25 cellular contexts compared by ENCODE assay signal in genomic region chr1:83637586-83637985, GRCh38.
DNase-seq lines count a peak whose midpoint lies in the region; ATAC-seq and TF ChIP-seq lines count a peak whose summit lies in the region.
"Had no signal": no experiment of that assay in that cellular context is flagged by ENCODE, and none has a peak within 500 bp of the region (broad histone marks: within the 10 kb centered on the region; RNA-seq: fewer than 3 reads in every experiment).

No MANE protein-coding gene starts in this region.

- H3K9me3 ChIP-seq in HEK293 (ENCODE audit: control insufficient read depth, insufficient read depth, low read depth, low read length) (no peaks in the 10 kb centered on the region), tibial artery (no peaks in the 10 kb centered on the region)
- H3K9me3 ChIP-seq: BE2C, BLaER1 had no signal

- H3K36me3 ChIP-seq in GM23338 (ENCODE audit: insufficient read depth) (no peaks in the 10 kb centered on the region), HEK293 (ENCODE audit: control insufficient read depth in 2 of 2, insufficient read depth in 1 of 2, low read length in 2 of 2) (no peaks in the 10 kb centered on the region), tibial artery (no peaks in the 10 kb centered on the region)
- H3K36me3 ChIP-seq: BE2C, BLaER1 had no signal

- H3F3A ChIP-seq in GM23338 (replicated peaks; ENCODE audit: low read depth): no peaks in the 10 kb centered on the region

- ATAC-seq in GM23338: no peak
- ATAC-seq in left lobe of liver: no peak

- H3K4me3 Mint-ChIP-seq in GM23338 (no peak overlapping the region), HFFc6 (no peak overlapping the region)
- H3K4me3 Mint-ChIP-seq: CD14-positive monocyte; CD4-positive, alpha-beta memory T cell; CD4-positive, CD25-positive, alpha-beta regulatory T cell; CD8-positive, alpha-beta memory T cell had no signal

- no peaks in the 10 kb centered on the region for H3K36me3 Mint-ChIP-seq in GM23338 (ENCODE audit: low read depth)
- H3K36me3 Mint-ChIP-seq in HFFc6 (ENCODE audit: low read depth): no peaks in the 10 kb centered on the region
- H3K36me3 Mint-ChIP-seq: CD14-positive monocyte; CD4-positive, alpha-beta memory T cell; CD4-positive, CD25-positive, alpha-beta regulatory T cell; CD8-positive, alpha-beta memory T cell had no signal

- H3K27me3 Mint-ChIP-seq in GM23338 (ENCODE audit: insufficient read depth, low read depth, poor library complexity) (peaks cover 2% of the 10 kb centered on the region), HFFc6 (ENCODE audit: insufficient read depth) (0 out of 2 replicates have a peak, but pooled peaks cover 2% of the 10 kb centered on the region)
- H3K27me3 Mint-ChIP-seq: CD4-positive, alpha-beta memory T cell; CD4-positive, CD25-positive, alpha-beta regulatory T cell; CD8-positive, alpha-beta memory T cell had no signal

- H3K9me2 ChIP-seq in GM23338 (ENCODE audit: insufficient read depth): peaks cover 3% of the 10 kb centered on the region; the same call in 1 of the 2 replicates

- DNase-seq in GM23338 (ENCODE audit: low spot score): no peak
- DNase-seq in kidney glomerular epithelial cell (lab: John Stamatoyannopoulos, UW): peak; percentile 3
- DNase-seq in tibial artery: no peak
- no peak for DNase-seq in HFFc6
- DNase-seq in left lobe of liver (ENCODE audit: low spot score): no peak
- no peak for DNase-seq in NK-92 (lab: John Stamatoyannopoulos, UW; ENCODE audit: unreplicated experiment)
- DNase-seq: 8988T; ACHN; BE2C; C1 segment of cervical spinal cord; CD4-positive, alpha-beta memory T cell; CD4-positive, CD25-positive, alpha-beta regulatory T cell; CD8-positive, alpha-beta memory T cell; COR-L47; DMS 273 treated with DMSO at 0.1 percent for 48 hours; DMS153; DMS53; DMS79; DND-41; EL; GDM1 had no signal

- peaks cover 8% of the 10 kb centered on the region; the same call in 1 of the 2 replicates for H3K4me1 ChIP-seq in GM23338 (ENCODE audit: insufficient read depth)
- H3K4me1 ChIP-seq in HEK293 (ENCODE audit: control insufficient read depth, insufficient read depth, low read length): peaks cover 8% of the 10 kb centered on the region; the same call in 1 of the 2 replicates
- H3K4me1 ChIP-seq in tibial artery: peaks cover 0 to 15% (median 9%) of the 10 kb centered on the region in 4 donors
- H3K4me1 ChIP-seq: BE2C had no signal

- H3K4me1 Mint-ChIP-seq in GM23338 (peaks cover 13% of the 10 kb centered on the region; the same call in 2 of the 3 replicates), HFFc6 (ENCODE audit: low read depth) (no peaks in the 10 kb centered on the region)
- H3K4me1 Mint-ChIP-seq: CD14-positive monocyte; CD8-positive, alpha-beta memory T cell had no signal

- TF ChIP-seq CTCF in GM23338 (conservative IDR thresholded peaks at IDR 0.05; ENCODE audit: low read depth in 2 of 2): no peak
- TF ChIP-seq CTCF in HEK293 (tag by site-specific recombination; IDR thresholded peaks at IDR 0.05): no peak
- no peak for TF ChIP-seq CTCF in tibial artery (IDR thresholded peaks at IDR 0.05)
- no peak for TF ChIP-seq CTCF in HFFc6 (IDR thresholded peaks at IDR 0.05)

- H3K9me3 Mint-ChIP-seq in GM23338 (no peaks in the 10 kb centered on the region), HFFc6 (peaks cover 25% of the 10 kb centered on the region)

- intact Hi-C loops in tibial artery (cut with DNase I; ENCODE audit: low total_unique reads): no loop called here

- H3K27ac Mint-ChIP-seq in GM23338: no peak overlapping the region
- no peak overlapping the region for H3K27ac Mint-ChIP-seq in HFFc6
- H3K27ac Mint-ChIP-seq: CD14-positive monocyte; CD4-positive, alpha-beta memory T cell; CD4-positive, CD25-positive, alpha-beta regulatory T cell; CD8-positive, alpha-beta memory T cell had no signal

- no peak overlapping the region for H2AFZ ChIP-seq in GM23338

- H3K27me3 ChIP-seq in GM23338 (ENCODE audit: insufficient read depth) (no peaks in the 10 kb centered on the region), tibial artery (no peaks in the 10 kb centered on the region)
- H3K27me3 ChIP-seq: BE2C, BLaER1 had no signal

- CTCF ChIA-PET in HEK293 (lab: Yijun Ruan, JAX): interaction anchor here (0.6 to 1.2 kb wide), 2 partner anchors 10 to 1457 kb away, joined by 3 to 4 read pairs; no protein-coding TSS in a partner anchor

- H3K79me2 ChIP-seq in GM23338 (replicated peaks; ENCODE audit: insufficient read depth): no peaks in the 10 kb centered on the region

- H3K27ac ChIP-seq in GM23338 (ENCODE audit: low read depth) (no peak overlapping the region), HEK293 (ENCODE audit: extremely low read depth, low read depth, low read length) (no peak overlapping the region), tibial artery (no peak overlapping the region)
- H3K27ac ChIP-seq: BLaER1 had no signal

- no peak overlapping the region for H3K4me3 ChIP-seq in GM23338
- H3K4me3 ChIP-seq in HEK293 (ENCODE audit: low read depth, low read length): no peak overlapping the region
- H3K4me3 ChIP-seq in tibial artery: no peak overlapping the region
- H3K4me3 ChIP-seq: BLaER1 had no signal

- POLR2A ChIA-PET in HEK293 (lab: Yijun Ruan, JAX): no interaction called here

- no peaks in the 10 kb centered on the region for H4K20me1 ChIP-seq in GM23338 (replicated peaks; ENCODE audit: insufficient read depth)
- H4K20me1 ChIP-seq: BLaER1 had no signal

- no peak overlapping the region for H3K4me2 ChIP-seq in GM23338
- H3K4me2 ChIP-seq: BLaER1 had no signal

TF ChIP-seq in HEK293, 187 proteins besides CTCF, POLR2A, EP300 and RAD21 (continues in another document):
- TF ChIP-seq, protein P1, sequence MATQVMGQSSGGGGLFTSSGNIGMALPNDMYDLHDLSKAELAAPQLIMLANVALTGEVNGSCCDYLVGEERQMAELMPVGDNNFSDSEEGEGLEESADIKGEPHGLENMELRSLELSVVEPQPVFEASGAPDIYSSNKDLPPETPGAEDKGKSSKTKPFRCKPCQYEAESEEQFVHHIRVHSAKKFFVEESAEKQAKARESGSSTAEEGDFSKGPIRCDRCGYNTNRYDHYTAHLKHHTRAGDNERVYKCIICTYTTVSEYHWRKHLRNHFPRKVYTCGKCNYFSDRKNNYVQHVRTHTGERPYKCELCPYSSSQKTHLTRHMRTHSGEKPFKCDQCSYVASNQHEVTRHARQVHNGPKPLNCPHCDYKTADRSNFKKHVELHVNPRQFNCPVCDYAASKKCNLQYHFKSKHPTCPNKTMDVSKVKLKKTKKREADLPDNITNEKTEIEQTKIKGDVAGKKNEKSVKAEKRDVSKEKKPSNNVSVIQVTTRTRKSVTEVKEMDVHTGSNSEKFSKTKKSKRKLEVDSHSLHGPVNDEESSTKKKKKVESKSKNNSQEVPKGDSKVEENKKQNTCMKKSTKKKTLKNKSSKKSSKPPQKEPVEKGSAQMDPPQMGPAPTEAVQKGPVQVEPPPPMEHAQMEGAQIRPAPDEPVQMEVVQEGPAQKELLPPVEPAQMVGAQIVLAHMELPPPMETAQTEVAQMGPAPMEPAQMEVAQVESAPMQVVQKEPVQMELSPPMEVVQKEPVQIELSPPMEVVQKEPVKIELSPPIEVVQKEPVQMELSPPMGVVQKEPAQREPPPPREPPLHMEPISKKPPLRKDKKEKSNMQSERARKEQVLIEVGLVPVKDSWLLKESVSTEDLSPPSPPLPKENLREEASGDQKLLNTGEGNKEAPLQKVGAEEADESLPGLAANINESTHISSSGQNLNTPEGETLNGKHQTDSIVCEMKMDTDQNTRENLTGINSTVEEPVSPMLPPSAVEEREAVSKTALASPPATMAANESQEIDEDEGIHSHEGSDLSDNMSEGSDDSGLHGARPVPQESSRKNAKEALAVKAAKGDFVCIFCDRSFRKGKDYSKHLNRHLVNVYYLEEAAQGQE (tag by site-specific recombination; IDR thresholded peaks at IDR 0.05): peak; percentile 70; the same call in 1 of the 2 replicates

TF ChIP-seq in PFSK-1, 5 proteins besides CTCF, POLR2A, EP300 and RAD21:
- no peak for TF ChIP-seq TAF1 (IDR thresholded peaks at IDR 0.05; ENCODE audit: borderline replicate concordance, insufficient read depth, low read length)
- TF ChIP-seq, protein P1 (IDR thresholded peaks at IDR 0.05; ENCODE audit: insufficient read depth in 1 of 2, low read depth in 2 of 2, low read length in 2 of 2): peak; percentile 49 to 81; a peak in 3 of 4 replicates
